Comparison of ENCODE assay signal across 9 cellular contexts in genomic region chr14:20632448-20632830, GRCh38. TPM values are rescaled to one million over a fixed set of nuclear protein-coding genes. Genes with fewer than 3 reads are reported as not detected.
DNase-seq lines count a peak whose midpoint lies in the region; ATAC-seq and FAIRE-seq lines count a peak whose summit lies in the region.
"Had no signal": no experiment of that assay in that cellular context is flagged by ENCODE, and none has a peak within 500 bp of the region (broad histone marks: within the 10 kb centered on the region; RNA-seq: fewer than 3 reads in every experiment).

No MANE protein-coding gene starts in this region.

- H3K27me3 ChIP-seq in CD4-positive, alpha-beta memory T cell (ENCODE audit: insufficient read depth, low read length), result peaks cover 20% of the 10 kb centered on the region

- peak overlapping the region; percentile 82 to 93 (median 90) for H3K4me3 Mint-ChIP-seq in CD4-positive, alpha-beta memory T cell

- no peak for DNase-seq in CD4-positive, alpha-beta memory T cell
- DNase-seq in OCI-M1 (lab: John Stamatoyannopoulos, UW) (peak; percentile 71), skeletal muscle cell (ENCODE audit: low read depth) (no peak), globus pallidus (ENCODE audit: low spot score) (no peak), urothelium cell line (ENCODE audit: low spot score) (no peak)

- POLR2A ChIA-PET in CD4-positive, alpha-beta memory T cell (lab: Charles Lee; ENCODE audit: partially characterized antibody), result interaction anchor here (1.0 to 5.9 kb wide), 5 partner anchors 19 to 171 kb away, joined by 3 to 61 read pairs (median 4); partner anchors contain the start of genes PIP4P1 and RNASE4

- intact Hi-C loops in CD4-positive, alpha-beta memory T cell (cut with micrococcal nuclease), result no loop called here

- peak overlapping the region in 6 of 7 donors; percentile 79 to 99 (median 88) for H3K27ac Mint-ChIP-seq in CD4-positive, alpha-beta memory T cell

- no peak overlapping the region for H3K27ac ChIP-seq in CD4-positive, alpha-beta memory T cell (ENCODE audit: low read depth, low read length)

- H3K4me1 ChIP-seq in CD4-positive, alpha-beta memory T cell (ENCODE audit: insufficient read depth, low read length), result peaks cover 37% of the 10 kb centered on the region

- CTCF ChIA-PET in CD4-positive, alpha-beta memory T cell (lab: Charles Lee; ENCODE audit: partially characterized antibody), result interaction anchor here (0.6 to 2.1 kb wide), 6 partner anchors 10 to 304 kb away, joined by 3 to 7 read pairs (median 5); no protein-coding TSS in a partner anchor

- H3K4me1 Mint-ChIP-seq in CD4-positive, alpha-beta memory T cell, result peaks cover 38 to 60% (median 49%) of the 10 kb centered on the region in 4 donors

- H3K36me3 Mint-ChIP-seq in CD4-positive, alpha-beta memory T cell, result peaks cover 0 to 12% of the 10 kb centered on the region in 2 donors

- peak; percentile 24 for ATAC-seq in GM21447 (IDR thresholded peaks at IDR 0.05; ENCODE audit: unreplicated experiment)
- ATAC-seq in esophagus mucosa, result peak; percentile 8
- ATAC-seq in HG03196 (IDR thresholded peaks at IDR 0.05; ENCODE audit: unreplicated experiment), result no peak

- H3K4me3 ChIP-seq in CD4-positive, alpha-beta memory T cell (ENCODE audit: low read length in 2 of 2), result peak overlapping the region in 1 of 2 donors; percentile 51
- peak overlapping the region; percentile 47 for H3K4me3 ChIP-seq in skeletal muscle cell (ENCODE audit: low read depth, low read length)

- H3K9me3 Mint-ChIP-seq in CD4-positive, alpha-beta memory T cell, result peaks cover 0 to 22% (median 1%) of the 10 kb centered on the region in 8 donors

- H3K9me3 ChIP-seq in CD4-positive, alpha-beta memory T cell (ENCODE audit: control insufficient read depth in 1 of 2, low read length in 2 of 2), result no peaks in the 10 kb centered on the region

- peaks cover 27 to 28% of the 10 kb centered on the region in 2 donors for H3K27me3 Mint-ChIP-seq in CD4-positive, alpha-beta memory T cell

- FAIRE-seq in urothelium cell line (lab: Jason Lieb, UNC), result no peak
- FAIRE-seq: islet of Langerhans had no signal

- no peaks in the 10 kb centered on the region for H3K36me3 ChIP-seq in CD4-positive, alpha-beta memory T cell (ENCODE audit: insufficient read depth, low read length)

RNA-seq across cellular contexts. Expression of gene OR6S1, which starts 9.1 kb away (rescaled TPM):
- not detected for total RNA-seq in CD4-positive, alpha-beta memory T cell
- not detected for polyA plus RNA-seq in CD4-positive, alpha-beta memory T cell
- total RNA-seq in esophagus mucosa, result not detected

RNA-seq across cellular contexts. Expression of gene RNASE12, which starts 41.3 kb away (rescaled TPM):
- not detected for total RNA-seq in CD4-positive, alpha-beta memory T cell
- not detected for polyA plus RNA-seq in CD4-positive, alpha-beta memory T cell
- not detected for total RNA-seq in esophagus mucosa

RNA-seq across cellular contexts. Expression of gene RNASE11, which starts 44.6 kb away (rescaled TPM):
- total RNA-seq in CD4-positive, alpha-beta memory T cell, result not detected
- not detected for polyA plus RNA-seq in CD4-positive, alpha-beta memory T cell
- total RNA-seq in esophagus mucosa, result not detected

RNA-seq across cellular contexts. Expression of gene RNASE4, which starts 51.9 kb away (rescaled TPM):
- 1 to 10 TPM; 2.1 to 2.6 TPM for total RNA-seq in CD4-positive, alpha-beta memory T cell
- 1 to 10 TPM; 1.6 to 2.5 TPM for polyA plus RNA-seq in CD4-positive, alpha-beta memory T cell
- 1.7 TPM for total RNA-seq in esophagus mucosa

RNA-seq across cellular contexts. Expression of gene ANG, which starts 56.1 kb away (rescaled TPM):
- 1 to 10 TPM; 1.1 to 1.3 TPM for total RNA-seq in CD4-positive, alpha-beta memory T cell
- 1 to 10 TPM; 1.4 to 2.8 TPM for polyA plus RNA-seq in CD4-positive, alpha-beta memory T cell
- 2.3 TPM for total RNA-seq in esophagus mucosa
